In the genomic region with DNA sequence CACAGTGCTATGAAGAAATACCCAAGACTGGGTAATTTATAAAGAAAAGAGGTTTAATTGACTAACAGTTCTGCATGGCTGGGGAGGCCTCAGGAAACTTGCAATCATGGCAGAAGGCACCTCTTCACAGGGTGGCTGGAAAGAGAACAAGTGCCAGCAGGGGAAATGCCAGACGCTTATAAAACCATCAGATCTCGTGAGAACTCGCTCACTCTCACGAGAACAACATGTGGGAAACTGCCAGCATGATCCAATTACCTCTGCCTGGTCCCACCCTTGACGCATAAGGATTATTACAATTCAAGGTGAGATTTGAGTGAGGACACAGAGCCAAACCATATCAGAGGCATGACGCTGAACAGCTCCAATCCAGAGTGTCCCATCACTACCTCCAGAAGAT, we compare ENCODE assay signal across 7 cellular contexts.
A peak's percentile ranks its signal among the peaks of the same experiment; 100 is the strongest.
DNase-seq lines count a peak whose midpoint lies in the region; ATAC-seq, FAIRE-seq and TF ChIP-seq lines count a peak whose summit lies in the region.
"Not testable (repeated sequence)": the region's sequence is repeated elsewhere in the genome, so short reads cannot be mapped to it uniquely, and the experiment has no call there.

No MANE protein-coding gene starts in this region.

- not testable (repeated sequence) for H4K20me1 ChIP-seq in K562 (replicated peaks; ENCODE audit: control insufficient read depth, insufficient read depth, low read length)

- not testable (repeated sequence) for BruUV-seq in K562 (replicated peaks; lab: Mats Ljungman, UMichigan)

- CTCF ChIA-PET in A549 (lab: Yijun Ruan, JAX), result interaction anchor here (0.8 to 2.5 kb wide), 3 partner anchors 18 to 70 kb away, joined by 4 to 11 read pairs (median 4); no protein-coding TSS in a partner anchor
- CTCF ChIA-PET in K562 (lab: Yijun Ruan, JAX; ENCODE audit: low intra/inter-chr PET ratio), result not testable (repeated sequence)

- not testable (repeated sequence) for H3K79me2 ChIP-seq in K562 (ENCODE audit: control insufficient read depth, insufficient read depth, low read length)

- H3K4me1 ChIP-seq in A549; K562 (replicated peaks in 1 of 2; ENCODE audit: control insufficient read depth in 2 of 2, insufficient read depth in 2 of 2, low read length in 2 of 2); upper lobe of right lung: not testable (repeated sequence)

- POLR2A ChIA-PET in A549 (lab: Yijun Ruan, JAX), result not testable (repeated sequence)
- POLR2A ChIA-PET in K562 (lab: Yijun Ruan, JAX), result interaction anchor here (0.6 kb wide), 1 partner anchor 550 kb away, joined by 4 read pairs; no protein-coding TSS in a partner anchor

- intact Hi-C loops in K562 (cut with micrococcal nuclease); upper lobe of right lung (cut with DNase I): not testable (repeated sequence)

- H3K4me2 ChIP-seq in A549; K562 (ENCODE audit: insufficient read depth, low read length): not testable (repeated sequence)

- not testable (repeated sequence) for H3K27ac ChIP-seq in A549; K562 (ENCODE audit: extremely low read depth, low read depth, low read length); upper lobe of right lung

- not testable (repeated sequence) for H3K4me3 ChIP-seq in A549, K562, upper lobe of right lung

- H3K9me1 ChIP-seq in K562 (ENCODE audit: control insufficient read depth, insufficient read depth, low read length), result not testable (repeated sequence)

- TF ChIP-seq EP300 in A549 (IDR thresholded peaks at IDR 0.05); K562 (IDR thresholded peaks at IDR 0.05; ENCODE audit: low read length): not testable (repeated sequence)

- not testable (repeated sequence) for H2AFZ ChIP-seq in K562 (ENCODE audit: low read depth, low read length)

- peaks cover 15% of the 10 kb centered on the region for H3K9me3 ChIP-seq in A549
- not testable (repeated sequence) for H3K9me3 ChIP-seq in K562 (replicated peaks; ENCODE audit: control insufficient read depth, insufficient read depth, low read depth, low read length); upper lobe of right lung

- ATAC-seq in A549, K562, upper lobe of right lung: not testable (repeated sequence)

- not testable (repeated sequence) for FAIRE-seq in A549 (lab: Jason Lieb, UNC); K562 (lab: Jason Lieb, UNC)
- peak; percentile 58 for FAIRE-seq in HTR-8/SVneo (lab: Jason Lieb, UNC)

- not testable (repeated sequence) for DNase-seq in A549 (ENCODE audit: low read depth in 1 of 2, low spot score in 1 of 2); HTR-8/SVneo (ENCODE audit: insufficient read length, low spot score); K562 (ENCODE audit: extremely low read depth in 1 of 4, low spot score in 3 of 4)
- DNase-seq in NCI-H82 (lab: John Stamatoyannopoulos, UW), result peak; percentile 79
- peak; percentile 35 for DNase-seq in SK-MEL-5 (ENCODE audit: low read depth, low spot score)
- peak; percentile 35 for DNase-seq in mesenteric fat pad (ENCODE audit: low spot score)
- DNase-seq in upper lobe of right lung, result peak; percentile 6

- not testable (repeated sequence) for TF ChIP-seq CTCF in A549 (IDR thresholded peaks at IDR 0.05); K562 (IDR thresholded peaks at IDR 0.05 in 2 of 3, conservative IDR thresholded peaks at IDR 0.05 in 1 of 3; ENCODE audit: insufficient read depth in 2 of 3, low read depth in 1 of 3, low read length in 3 of 3); upper lobe of right lung (IDR thresholded peaks at IDR 0.05)

- not testable (repeated sequence) for TF ChIP-seq RAD21 in A549 (conservative IDR thresholded peaks at IDR 0.05 in 1 of 2, IDR thresholded peaks at IDR 0.05 in 1 of 2); K562 (CRISPR knock-in tag; conservative IDR thresholded peaks at IDR 0.05 in 1 of 2, IDR thresholded peaks at IDR 0.05 in 1 of 2)

- not testable (repeated sequence) for TF ChIP-seq POLR2A in A549 (IDR thresholded peaks at IDR 0.05; ENCODE audit: low read length); K562 (conservative IDR thresholded peaks at IDR 0.05)

- WGBS in A549 (ENCODE audit: missing lambda C conversion rate), result 10% methylated on average over 6 of the region's 6 CpGs
- 0% methylated on average over 6 of the region's 6 CpGs for WGBS in K562 (ENCODE audit: insufficient coverage, low coverage, missing lambda C conversion rate)

- H3K36me3 ChIP-seq in K562 (ENCODE audit: control insufficient read depth, insufficient read depth, low read length); upper lobe of right lung: not testable (repeated sequence)

- H3K27me3 ChIP-seq in K562 (ENCODE audit: control insufficient read depth in 2 of 2, insufficient read depth in 2 of 2, low read length in 2 of 2), result peaks cover 19 to 48% of the 10 kb centered on the region in 2 experiments
- H3K27me3 ChIP-seq in upper lobe of right lung, result peaks cover 11% of the 10 kb centered on the region

- in situ Hi-C loops in SK-MEL-5 (cut with HindIII; ENCODE audit: low pct_unique_long_range_greater_than_20kb, low sequenced_read_pairs); K562 (cut with MboI): not testable (repeated sequence)

- not testable (repeated sequence) for H3K9ac ChIP-seq in K562 (ENCODE audit: insufficient read depth in 1 of 2, low read depth in 2 of 2, low read length in 2 of 2)

TF ChIP-seq in A549, 52 proteins besides CTCF, POLR2A, EP300 and RAD21:
- TF ChIP-seq, protein P1, sequence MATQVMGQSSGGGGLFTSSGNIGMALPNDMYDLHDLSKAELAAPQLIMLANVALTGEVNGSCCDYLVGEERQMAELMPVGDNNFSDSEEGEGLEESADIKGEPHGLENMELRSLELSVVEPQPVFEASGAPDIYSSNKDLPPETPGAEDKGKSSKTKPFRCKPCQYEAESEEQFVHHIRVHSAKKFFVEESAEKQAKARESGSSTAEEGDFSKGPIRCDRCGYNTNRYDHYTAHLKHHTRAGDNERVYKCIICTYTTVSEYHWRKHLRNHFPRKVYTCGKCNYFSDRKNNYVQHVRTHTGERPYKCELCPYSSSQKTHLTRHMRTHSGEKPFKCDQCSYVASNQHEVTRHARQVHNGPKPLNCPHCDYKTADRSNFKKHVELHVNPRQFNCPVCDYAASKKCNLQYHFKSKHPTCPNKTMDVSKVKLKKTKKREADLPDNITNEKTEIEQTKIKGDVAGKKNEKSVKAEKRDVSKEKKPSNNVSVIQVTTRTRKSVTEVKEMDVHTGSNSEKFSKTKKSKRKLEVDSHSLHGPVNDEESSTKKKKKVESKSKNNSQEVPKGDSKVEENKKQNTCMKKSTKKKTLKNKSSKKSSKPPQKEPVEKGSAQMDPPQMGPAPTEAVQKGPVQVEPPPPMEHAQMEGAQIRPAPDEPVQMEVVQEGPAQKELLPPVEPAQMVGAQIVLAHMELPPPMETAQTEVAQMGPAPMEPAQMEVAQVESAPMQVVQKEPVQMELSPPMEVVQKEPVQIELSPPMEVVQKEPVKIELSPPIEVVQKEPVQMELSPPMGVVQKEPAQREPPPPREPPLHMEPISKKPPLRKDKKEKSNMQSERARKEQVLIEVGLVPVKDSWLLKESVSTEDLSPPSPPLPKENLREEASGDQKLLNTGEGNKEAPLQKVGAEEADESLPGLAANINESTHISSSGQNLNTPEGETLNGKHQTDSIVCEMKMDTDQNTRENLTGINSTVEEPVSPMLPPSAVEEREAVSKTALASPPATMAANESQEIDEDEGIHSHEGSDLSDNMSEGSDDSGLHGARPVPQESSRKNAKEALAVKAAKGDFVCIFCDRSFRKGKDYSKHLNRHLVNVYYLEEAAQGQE (IDR thresholded peaks at IDR 0.05), result peak; percentile 62
- peak; percentile 56 for TF ChIP-seq CHD2 (IDR thresholded peaks at IDR 0.05; ENCODE audit: low read length, partially characterized antibody)

TF ChIP-seq in K562, 482 proteins besides CTCF, POLR2A, EP300 and RAD21:
- peak; percentile 82 for TF ChIP-seq CHD2 (IDR thresholded peaks at IDR 0.05; ENCODE audit: low read depth, low read length)
TF ChIP-seq in K562: peak in this region for 1; not testable (repeated sequence) for 481.
